Comparison of ENCODE assay signal across 8 cellular contexts in the genomic region with DNA sequence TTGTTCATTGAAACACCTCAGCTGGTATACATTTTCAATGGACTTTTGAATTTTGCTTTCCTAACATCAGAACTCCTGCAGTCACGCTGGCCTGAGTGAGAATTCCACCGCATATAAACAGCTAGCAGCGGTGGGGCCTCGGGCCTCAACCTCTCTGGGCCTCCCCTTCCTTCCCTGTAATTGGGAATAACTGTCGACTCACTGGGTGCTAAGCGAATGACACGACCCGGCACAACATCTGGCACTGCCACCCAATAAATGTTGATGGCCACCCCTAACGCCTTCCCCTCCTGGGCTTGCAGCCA. TPM values are rescaled to one million over a fixed set of nuclear protein-coding genes. Genes with fewer than 3 reads are reported as not detected.
A peak's percentile ranks its signal among the peaks of the same experiment; 100 is the strongest.
DNase-seq lines count a peak whose midpoint lies in the region; ATAC-seq, FAIRE-seq and TF ChIP-seq lines count a peak whose summit lies in the region.

No MANE protein-coding gene starts in this region.

- TSS peak; percentile 81 for BruUV-seq in OCI-LY7 (replicated peaks; lab: Mats Ljungman, UMichigan)
- BruUV-seq in endothelial cell of umbilical vein (replicated peaks; lab: Mats Ljungman, UMichigan) = no TSS peak

- DNase-seq in CD8-positive, alpha-beta memory T cell = no peak
- DNase-seq in OCI-LY7 (ENCODE audit: low spot score) (no peak), endothelial cell of umbilical vein (ENCODE audit: low read depth, low spot score) (peak; percentile 61), neural crest cell (ENCODE audit: low read depth, low spot score) (no peak), NCI-H1048 (lab: John Stamatoyannopoulos, UW) (no peak), NOMO-1 treated with DMSO at 0.1 percent for 48 hours (lab: John Stamatoyannopoulos, UW; ENCODE audit: unreplicated experiment) (no peak)
- DNase-seq in stimulated activated CD4-positive, alpha-beta T cell treated with anti-CD3 and anti-CD28 coated beads, Interleukin-1b, Interleukin-23, amount 100 ng/mL, for 48 hours = no peak

- H3K36me3 Mint-ChIP-seq in CD8-positive, alpha-beta memory T cell = peaks cover 0 to 30% (median 3%) of the 10 kb centered on the region in 3 donors
- H3K36me3 Mint-ChIP-seq in neural crest cell (ENCODE audit: low read depth) = peaks cover 3% of the 10 kb centered on the region

- CTCF ChIA-PET in CD8-positive, alpha-beta memory T cell (lab: Charles Lee) = no interaction called here
- CTCF ChIA-PET in OCI-LY7 (lab: Charles Lee; ENCODE audit: unreplicated experiment) = no interaction called here
- CTCF ChIA-PET in endothelial cell of umbilical vein (lab: Charles Lee) = no interaction called here

- H3K4me2 ChIP-seq in OCI-LY7 (ENCODE audit: low read length) (peak overlapping the region; percentile 68), endothelial cell of umbilical vein (ENCODE audit: insufficient read depth, low read length) (peak overlapping the region; percentile 57)

- POLR2A ChIA-PET in CD8-positive, alpha-beta memory T cell (lab: Charles Lee) = interaction anchor here (0.6 kb wide), 1 partner anchor 1510 kb away, joined by 3 read pairs; no protein-coding TSS in a partner anchor
- POLR2A ChIA-PET in OCI-LY7 (lab: Charles Lee) = no interaction called here
- POLR2A ChIA-PET in endothelial cell of umbilical vein (lab: Charles Lee) = no interaction called here

- TF ChIP-seq CTCF in OCI-LY7 (conservative IDR thresholded peaks at IDR 0.05; ENCODE audit: low read length) (no peak), endothelial cell of umbilical vein (IDR thresholded peaks at IDR 0.05; ENCODE audit: extremely low read depth in 1 of 2, insufficient read depth in 1 of 2, low read depth in 1 of 2, low read length in 2 of 2) (no peak), neural crest cell (conservative IDR thresholded peaks at IDR 0.05) (no peak)

- no peaks in the 10 kb centered on the region for H3K27me3 ChIP-seq in CD8-positive, alpha-beta memory T cell (ENCODE audit: insufficient read depth, low read length, poor library complexity, severe bottlenecking)
- no peaks in the 10 kb centered on the region for H3K27me3 ChIP-seq in endothelial cell of umbilical vein (ENCODE audit: control insufficient read depth in 2 of 2, insufficient read depth in 2 of 2, low read length in 2 of 2)

- H3K4me3 ChIP-seq in CD8-positive, alpha-beta memory T cell (ENCODE audit: low read length) = peak overlapping the region; percentile 74
- H3K4me3 ChIP-seq in OCI-LY7 (ENCODE audit: low read depth, low read length, poor library complexity, severe bottlenecking) (peak overlapping the region; percentile 73), endothelial cell of umbilical vein (replicated peaks in 1 of 3; ENCODE audit: insufficient read depth in 1 of 3, low read depth in 1 of 3, low read length in 3 of 3) (peak overlapping the region; percentile 21 to 70 (median 62))

- no peak for TF ChIP-seq POLR2A in endothelial cell of umbilical vein (IDR thresholded peaks at IDR 0.05; ENCODE audit: low read depth, low read length)

- peaks cover 11 to 18% (median 12%) of the 10 kb centered on the region in 3 donors for H3K4me1 Mint-ChIP-seq in CD8-positive, alpha-beta memory T cell
- peaks cover 14% of the 10 kb centered on the region for H3K4me1 Mint-ChIP-seq in neural crest cell

- peak overlapping the region; percentile 81 for H3K27ac ChIP-seq in CD8-positive, alpha-beta memory T cell (ENCODE audit: low read depth, low read length)
- H3K27ac ChIP-seq in OCI-LY7 (ENCODE audit: low read depth, low read length, poor library complexity, severe bottlenecking) (peak overlapping the region; percentile 36), endothelial cell of umbilical vein (ENCODE audit: insufficient read depth, low read depth, low read length) (peak overlapping the region; percentile 51)

- H3K36me3 ChIP-seq in CD8-positive, alpha-beta memory T cell (ENCODE audit: insufficient read depth, low read length) = peaks cover 4% of the 10 kb centered on the region
- H3K36me3 ChIP-seq in OCI-LY7 (ENCODE audit: insufficient read depth, low read length) = peaks cover 36% of the 10 kb centered on the region
- peaks cover 0 to 2% of the 10 kb centered on the region in 2 experiments for H3K36me3 ChIP-seq in endothelial cell of umbilical vein (ENCODE audit: control insufficient read depth in 2 of 2, extremely low read depth in 1 of 2, insufficient read depth in 2 of 2, low read length in 2 of 2)

- H4K20me1 ChIP-seq in OCI-LY7 (ENCODE audit: insufficient read depth, low read length) (no peaks in the 10 kb centered on the region), endothelial cell of umbilical vein (replicated peaks; ENCODE audit: control insufficient read depth, extremely low read depth, insufficient read depth, low read length) (no peaks in the 10 kb centered on the region)

- H3K9me3 ChIP-seq in CD8-positive, alpha-beta memory T cell (ENCODE audit: low read length) = no peaks in the 10 kb centered on the region
- H3K9me3 ChIP-seq in OCI-LY7 (ENCODE audit: low read length) = no peaks in the 10 kb centered on the region
- no peaks in the 10 kb centered on the region for H3K9me3 ChIP-seq in endothelial cell of umbilical vein (replicated peaks; ENCODE audit: control insufficient read depth, insufficient read depth, low read length)

- H3K9me2 ChIP-seq in OCI-LY7 (ENCODE audit: insufficient read depth, low read length) = no peaks in the 10 kb centered on the region

- no peaks in the 10 kb centered on the region for H3K27me3 Mint-ChIP-seq in CD8-positive, alpha-beta memory T cell
- H3K27me3 Mint-ChIP-seq in neural crest cell (ENCODE audit: low read depth) = no peaks in the 10 kb centered on the region

- H3K4me3 Mint-ChIP-seq in CD8-positive, alpha-beta memory T cell = peak overlapping the region; percentile 90 to 95 (median 92)
- H3K4me3 Mint-ChIP-seq in neural crest cell = peak overlapping the region; percentile 98

- peaks cover 11% of the 10 kb centered on the region; the same call in 1 of the 2 replicates for H3K79me2 ChIP-seq in OCI-LY7 (ENCODE audit: insufficient read depth, low read depth, low read length)
- peaks cover 13% of the 10 kb centered on the region for H3K79me2 ChIP-seq in endothelial cell of umbilical vein (ENCODE audit: control insufficient read depth, insufficient read depth, low read length)

- no peak for ATAC-seq in GM18861 (IDR thresholded peaks at IDR 0.05; ENCODE audit: unreplicated experiment)

- intact Hi-C loops in OCI-LY7 (cut with micrococcal nuclease; ENCODE audit: unreplicated experiment) = loop anchor here (10.0 kb wide), 1 partner anchor 692 kb away; no protein-coding TSS in a partner anchor
- intact Hi-C loops in endothelial cell of umbilical vein (cut with micrococcal nuclease) = loop anchor here (2.0 kb wide), 1 partner anchor 74 kb away; no protein-coding TSS in a partner anchor

- FAIRE-seq in endothelial cell of umbilical vein (lab: Jason Lieb, UNC) = no peak

- H3K9me3 Mint-ChIP-seq in CD8-positive, alpha-beta memory T cell = no peaks in the 10 kb centered on the region
- H3K9me3 Mint-ChIP-seq in neural crest cell = no peaks in the 10 kb centered on the region

- dilution Hi-C loops in endothelial cell of umbilical vein (cut with MboI; ENCODE audit: extremely low pct_ligation_motif_present, low sequenced_read_pairs) = no loop called here

- H3K4me1 ChIP-seq in CD8-positive, alpha-beta memory T cell (ENCODE audit: insufficient read depth, low read length) = peaks cover 9% of the 10 kb centered on the region
- H3K4me1 ChIP-seq in OCI-LY7 (ENCODE audit: insufficient read depth, low read length, poor library complexity, severe bottlenecking) (peaks cover 10% of the 10 kb centered on the region), endothelial cell of umbilical vein (ENCODE audit: control insufficient read depth, extremely low read depth, insufficient read depth, low read length) (peaks cover 5% of the 10 kb centered on the region)

- H3K9ac ChIP-seq in endothelial cell of umbilical vein (replicated peaks; ENCODE audit: extremely low read depth, insufficient read depth, low read length) = peak overlapping the region; percentile 78

- no peaks in the 10 kb centered on the region for H3K9me1 ChIP-seq in endothelial cell of umbilical vein (replicated peaks; ENCODE audit: control insufficient read depth, extremely low read depth, insufficient read depth, low read length)

- H2AFZ ChIP-seq in OCI-LY7 (ENCODE audit: low read length) (peak overlapping the region; percentile 78; the same call in 1 of the 2 replicates), endothelial cell of umbilical vein (ENCODE audit: low read depth, low read length) (peak overlapping the region; percentile 17)

- peak overlapping the region; percentile 89 to 99 (median 96) for H3K27ac Mint-ChIP-seq in CD8-positive, alpha-beta memory T cell
- peak overlapping the region; percentile 97 for H3K27ac Mint-ChIP-seq in neural crest cell (ENCODE audit: unreplicated experiment)

TF ChIP-seq in endothelial cell of umbilical vein, 7 proteins besides CTCF, POLR2A, EP300 and RAD21 (continues in another document):
- TF ChIP-seq MYC (IDR thresholded peaks at IDR 0.05; ENCODE audit: low read depth, low read length) = no peak

RNA-seq across cellular contexts. Expression of a gene that starts 0.7 kb away (rescaled TPM):
- total RNA-seq in CD8-positive, alpha-beta memory T cell = 10 to 100 TPM; 80.1 to 80.2 TPM
- 37.2 TPM for polyA plus RNA-seq in CD8-positive, alpha-beta memory T cell
- total RNA-seq in OCI-LY7 (2014; rRNA removed; shearing (Covaris generic)) = 40.2 and 56.0 TPM in 2 replicates
- total RNA-seq in OCI-LY7 (2022) (43.6 and 47.5 TPM in 2 replicates), endothelial cell of umbilical vein (46.1 and 53.4 TPM in 2 replicates), neural crest cell (54.3 and 58.5 TPM in 2 replicates)
- polyA plus RNA-seq in endothelial cell of umbilical vein = 30.1 and 44.7 TPM in 2 replicates
- 42.0 and 45.3 TPM in 2 replicates for polyA plus RNA-seq in endothelial cell of umbilical vein (2011; cell fraction: cytosol; rRNA removed)
- 30.4 and 38.6 TPM in 2 replicates for polyA plus RNA-seq in endothelial cell of umbilical vein (2011; cell fraction: nucleus; rRNA removed)
- 48.0 and 48.4 TPM in 2 replicates for polyA plus RNA-seq in endothelial cell of umbilical vein (2012)
- 37.1 and 40.2 TPM in 2 replicates for polyA minus RNA-seq in endothelial cell of umbilical vein
- 19.9 TPM for polyA minus RNA-seq in endothelial cell of umbilical vein (2011; cell fraction: cytosol; rRNA and poly(A)+ RNA removed)
- polyA minus RNA-seq in endothelial cell of umbilical vein (2011; cell fraction: nucleus; rRNA and poly(A)+ RNA removed) = 13.1 and 16.2 TPM in 2 replicates

RNA-seq across cellular contexts. Expression of a gene that starts 19.5 kb away (rescaled TPM):
- 10 to 100 TPM; 18.0 to 18.7 TPM for total RNA-seq in CD8-positive, alpha-beta memory T cell
- polyA plus RNA-seq in CD8-positive, alpha-beta memory T cell = 42.6 TPM
- 18.4 and 29.1 TPM in 2 replicates for total RNA-seq in OCI-LY7 (2014; rRNA removed; shearing (Covaris generic))
- 37.3 and 46.5 TPM in 2 replicates for total RNA-seq in OCI-LY7 (2022)
- 21.3 and 30.5 TPM in 2 replicates for total RNA-seq in endothelial cell of umbilical vein
- 22.1 and 26.7 TPM in 2 replicates for polyA plus RNA-seq in endothelial cell of umbilical vein
- polyA plus RNA-seq in endothelial cell of umbilical vein (2011; cell fraction: cytosol; rRNA removed) = 13.8 and 17.1 TPM in 2 replicates
- 36.0 and 37.4 TPM in 2 replicates for polyA plus RNA-seq in endothelial cell of umbilical vein (2011; cell fraction: nucleus; rRNA removed)
- 6.4 and 7.4 TPM in 2 replicates for polyA plus RNA-seq in endothelial cell of umbilical vein (2012)
- polyA minus RNA-seq in endothelial cell of umbilical vein = 17.7 and 29.7 TPM in 2 replicates
- 9.7 TPM for polyA minus RNA-seq in endothelial cell of umbilical vein (2011; cell fraction: cytosol; rRNA and poly(A)+ RNA removed)
- polyA minus RNA-seq in endothelial cell of umbilical vein (2011; cell fraction: nucleus; rRNA and poly(A)+ RNA removed) = 26.9 and 30.6 TPM in 2 replicates
- 23.9 and 25.1 TPM in 2 replicates for total RNA-seq in neural crest cell
